ENCODE assay signal across 1 cellular context in genomic region chr22:46335201-46336118, GRCh38.
A peak's percentile ranks its signal among the peaks of the same experiment; 100 is the strongest.
TF ChIP-seq lines count a peak whose summit lies in the region.

Gene TRMU (plus strand): TSS chr22:46335714. CDS start chr22:46335765, 51 bp downstream.

TF ChIP-seq in HepG2, 621 proteins besides CTCF, POLR2A, EP300 and RAD21 (continued from another document and continues in another):
- TF ChIP-seq ZGPAT (CRISPR knock-in tag; IDR thresholded peaks at IDR 0.05): peak; percentile 91
- TF ChIP-seq NR1H2 (CRISPR knock-in tag; IDR thresholded peaks at IDR 0.05; ENCODE audit: borderline replicate concordance, low read depth): 0 out of 2 replicates have a peak, but pooled peaks have one; percentile 71
- no peak for TF ChIP-seq ATF1 (CRISPR knock-in tag; IDR thresholded peaks at IDR 0.05)
- TF ChIP-seq RFX5 (IDR thresholded peaks at IDR 0.05; ENCODE audit: low read depth, low read length): peak; percentile 41; the same call in 1 of the 2 replicates
- TF ChIP-seq TRIM22 (IDR thresholded peaks at IDR 0.05): no peak
- TF ChIP-seq JUN (CRISPR knock-in tag; IDR thresholded peaks at IDR 0.05): no peak
- TF ChIP-seq SP2 (CRISPR knock-in tag; IDR thresholded peaks at IDR 0.05): peak; percentile 97
- TF ChIP-seq ZNF775 (CRISPR knock-in tag; IDR thresholded peaks at IDR 0.05; ENCODE audit: borderline replicate concordance): no peak
- TF ChIP-seq PBX3 (CRISPR knock-in tag; IDR thresholded peaks at IDR 0.05; ENCODE audit: borderline replicate concordance): peak; percentile 82; the same call in 1 of the 2 replicates
- no peak for TF ChIP-seq ZNF616 (CRISPR knock-in tag; IDR thresholded peaks at IDR 0.05; ENCODE audit: low read depth)
- peak; percentile 89 for TF ChIP-seq ATF7-NPFF (CRISPR knock-in tag; IDR thresholded peaks at IDR 0.05; ENCODE audit: low read depth)
- TF ChIP-seq NFKB2 (CRISPR knock-in tag; IDR thresholded peaks at IDR 0.05; ENCODE audit: borderline replicate concordance): peak; percentile 44
- TF ChIP-seq ZNF691 (CRISPR knock-in tag; IDR thresholded peaks at IDR 0.05; ENCODE audit: borderline replicate concordance, low read depth): peak; percentile 92
- no peak; the same call in 1 of the 2 replicates for TF ChIP-seq ZNF232 (CRISPR knock-in tag; IDR thresholded peaks at IDR 0.05; ENCODE audit: borderline replicate concordance)
- peak; percentile 92 for TF ChIP-seq MAX (IDR thresholded peaks at IDR 0.05)
- TF ChIP-seq REXO4 (CRISPR knock-in tag; IDR thresholded peaks at IDR 0.05; ENCODE audit: borderline replicate concordance): peak; percentile 64; the same call in 1 of the 2 replicates
- no peak for TF ChIP-seq ZNF780A (CRISPR knock-in tag; IDR thresholded peaks at IDR 0.05)
- TF ChIP-seq KDM6A (CRISPR knock-in tag; IDR thresholded peaks at IDR 0.05; ENCODE audit: low read depth): no peak
- TF ChIP-seq SMAD9 (CRISPR knock-in tag; IDR thresholded peaks at IDR 0.05): no peak
- TF ChIP-seq MEIS2 (CRISPR knock-in tag; IDR thresholded peaks at IDR 0.05): peak; percentile 87
- TF ChIP-seq ZNF784 (CRISPR knock-in tag; IDR thresholded peaks at IDR 0.05; ENCODE audit: borderline replicate concordance): peak; percentile 57; the same call in 1 of the 2 replicates
- no peak for TF ChIP-seq NR2F1 (CRISPR knock-in tag; IDR thresholded peaks at IDR 0.05)
- TF ChIP-seq YEATS2 (CRISPR knock-in tag; IDR thresholded peaks at IDR 0.05; ENCODE audit: borderline replicate concordance): peak; percentile 97
- no peak for TF ChIP-seq ZNF672 (CRISPR knock-in tag; IDR thresholded peaks at IDR 0.05)
- TF ChIP-seq ZNF660 (CRISPR knock-in tag; IDR thresholded peaks at IDR 0.05; ENCODE audit: borderline replicate concordance, low read depth): no peak
- peak; percentile 75; the same call in 1 of the 2 replicates for TF ChIP-seq ZNF280B (CRISPR knock-in tag; IDR thresholded peaks at IDR 0.05; ENCODE audit: borderline replicate concordance)
- TF ChIP-seq GMEB1 (CRISPR knock-in tag; IDR thresholded peaks at IDR 0.05; ENCODE audit: borderline replicate concordance): peak; percentile 91
- peak; percentile 73; the same call in 1 of the 2 replicates for TF ChIP-seq MIER2 (CRISPR knock-in tag; IDR thresholded peaks at IDR 0.05)
- TF ChIP-seq BHLHE40 (IDR thresholded peaks at IDR 0.05; ENCODE audit: low read length): peak; percentile 26; the same call in 1 of the 2 replicates
- no peak; the same call in 1 of the 2 replicates for TF ChIP-seq TBX2 (CRISPR knock-in tag; IDR thresholded peaks at IDR 0.05; ENCODE audit: borderline replicate concordance)
- TF ChIP-seq ZBTB37 (CRISPR knock-in tag; IDR thresholded peaks at IDR 0.05): no peak
- TF ChIP-seq ERF (CRISPR knock-in tag; IDR thresholded peaks at IDR 0.05): peak; percentile 87
- peak; percentile 94 for TF ChIP-seq KDM5B (CRISPR knock-in tag; IDR thresholded peaks at IDR 0.05; ENCODE audit: borderline replicate concordance)
- TF ChIP-seq YEATS4 (CRISPR knock-in tag; IDR thresholded peaks at IDR 0.05; ENCODE audit: borderline replicate concordance): peak; percentile 91
- TF ChIP-seq HMG20A (CRISPR knock-in tag; IDR thresholded peaks at IDR 0.05; ENCODE audit: borderline replicate concordance): peak; percentile 33; the same call in 1 of the 2 replicates
- no peak for TF ChIP-seq ZBTB46 (CRISPR knock-in tag; IDR thresholded peaks at IDR 0.05; ENCODE audit: borderline replicate concordance)
- no peak for TF ChIP-seq ZNF33A (CRISPR knock-in tag; IDR thresholded peaks at IDR 0.05; ENCODE audit: borderline replicate concordance)
- TF ChIP-seq FOXC1 (CRISPR knock-in tag; IDR thresholded peaks at IDR 0.05; ENCODE audit: borderline replicate concordance): no peak
- TF ChIP-seq RORA (CRISPR knock-in tag; IDR thresholded peaks at IDR 0.05): no peak
- no peak for TF ChIP-seq KLF11 (CRISPR knock-in tag; IDR thresholded peaks at IDR 0.05)
- TF ChIP-seq FOXO1 (CRISPR knock-in tag; IDR thresholded peaks at IDR 0.05): peak; percentile 75
- peak; percentile 76; the same call in 1 of the 2 replicates for TF ChIP-seq SIX4 (CRISPR knock-in tag; IDR thresholded peaks at IDR 0.05)
- TF ChIP-seq PRDM4 (CRISPR knock-in tag; IDR thresholded peaks at IDR 0.05; ENCODE audit: borderline replicate concordance): 0 out of 2 replicates have a peak, but pooled peaks have one; percentile 61
- peak; percentile 37; the same call in 1 of the 2 replicates for TF ChIP-seq ZNF44 (CRISPR knock-in tag; IDR thresholded peaks at IDR 0.05)
- peak; percentile 55; the same call in 1 of the 2 replicates for TF ChIP-seq PITX1 (CRISPR knock-in tag; IDR thresholded peaks at IDR 0.05)
- no peak for TF ChIP-seq SP1 (IDR thresholded peaks at IDR 0.05)
- TF ChIP-seq SP1 (CRISPR knock-in tag; IDR thresholded peaks at IDR 0.05): peak; percentile 71; the same call in 1 of the 2 replicates
- peak; percentile 95; the same call in 1 of the 2 replicates for TF ChIP-seq ZZZ3 (CRISPR knock-in tag; IDR thresholded peaks at IDR 0.05; ENCODE audit: borderline replicate concordance)
- TF ChIP-seq TAF15 (IDR thresholded peaks at IDR 0.05; ENCODE audit: low read depth, low read length, poor library complexity, severe bottlenecking): peak; percentile 66
- TF ChIP-seq ZNF260 (CRISPR knock-in tag; IDR thresholded peaks at IDR 0.05; ENCODE audit: borderline replicate concordance, low read depth): no peak
- peak; percentile 89; the same call in 1 of the 2 replicates for TF ChIP-seq SIN3A (IDR thresholded peaks at IDR 0.05; ENCODE audit: borderline replicate concordance, low read depth, low read length)
- TF ChIP-seq ASH2L (IDR thresholded peaks at IDR 0.05; ENCODE audit: insufficient read length, low read depth, low read length): peak; percentile 95
- no peak for TF ChIP-seq IKZF1 (IDR thresholded peaks at IDR 0.05)
